In the genomic region with DNA sequence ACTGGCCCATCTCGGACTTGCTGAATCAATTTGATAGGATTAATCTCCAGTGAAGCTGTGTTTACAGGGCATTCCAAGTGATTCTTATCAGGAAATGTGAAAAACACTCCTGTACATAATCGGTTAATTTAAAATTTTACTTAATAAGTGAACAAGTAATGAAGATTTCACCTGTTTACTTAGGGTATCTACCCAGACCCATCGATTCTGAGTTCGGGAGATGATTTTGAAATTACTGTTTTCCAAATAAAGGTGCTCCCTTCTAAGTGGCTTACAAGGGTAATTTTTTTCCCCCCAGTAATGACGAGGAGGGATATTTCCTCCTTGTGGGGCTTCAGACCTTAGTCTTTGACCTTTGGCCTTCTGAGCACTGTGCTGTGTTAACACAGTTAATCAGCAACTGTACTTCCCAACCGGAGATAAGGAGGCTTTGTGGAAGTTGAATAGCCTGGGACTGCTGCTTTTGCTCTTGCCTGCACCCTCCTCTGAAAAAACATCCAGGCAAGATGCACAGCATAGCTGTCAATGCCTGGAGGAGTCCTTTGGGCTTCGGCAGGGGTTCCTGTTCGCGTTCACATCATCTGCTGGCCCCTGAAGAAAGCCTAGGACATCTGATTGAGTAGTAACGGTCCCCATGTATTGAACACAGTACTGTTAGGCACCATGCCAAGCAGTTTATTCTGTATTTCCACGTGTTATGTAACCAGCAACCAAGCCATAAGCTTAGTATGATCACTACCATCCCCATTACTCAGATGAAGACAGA, we compare ENCODE assay signal across 1 cellular context.
TF ChIP-seq lines count a peak whose summit lies in the region.

No MANE protein-coding gene starts in this region.

TF ChIP-seq in HepG2, 621 proteins besides CTCF, POLR2A, EP300 and RAD21 (continued from another document and continues in another):
- TF ChIP-seq ZZZ3 (CRISPR knock-in tag; IDR thresholded peaks at IDR 0.05; ENCODE audit: borderline replicate concordance) (no peak), ZNF350 (CRISPR knock-in tag; IDR thresholded peaks at IDR 0.05; ENCODE audit: borderline replicate concordance, low read depth) (peak; percentile 60; the same call in 1 of the 2 replicates), NCOA5 (CRISPR knock-in tag; IDR thresholded peaks at IDR 0.05) (no peak), NCOR1 (IDR thresholded peaks at IDR 0.05; ENCODE audit: borderline replicate concordance, low read length) (peak; percentile 93; the same call in 1 of the 2 replicates), DPF2 (CRISPR knock-in tag; IDR thresholded peaks at IDR 0.05; ENCODE audit: borderline replicate concordance, low read depth) (peak; percentile 82; the same call in 1 of the 2 replicates), CENPT (CRISPR knock-in tag; IDR thresholded peaks at IDR 0.05; ENCODE audit: low read depth) (no peak), ZMAT3 (CRISPR knock-in tag; conservative IDR thresholded peaks at IDR 0.05) (peak; percentile 65; the same call in 1 of the 2 replicates), ZNF430 (CRISPR knock-in tag; IDR thresholded peaks at IDR 0.05) (peak; percentile 71; the same call in 1 of the 2 replicates), AGO2 (optimal IDR thresholded peaks at IDR 0.05; ENCODE audit: low read depth, low read length) (no peak), ZNF333 (CRISPR knock-in tag; IDR thresholded peaks at IDR 0.05; ENCODE audit: borderline replicate concordance) (no peak), SP2 (CRISPR knock-in tag; IDR thresholded peaks at IDR 0.05) (no peak), MBD4 (IDR thresholded peaks at IDR 0.05; ENCODE audit: borderline replicate concordance, low read length) (0 out of 2 replicates have a peak, but pooled peaks have one; percentile 26), ZSCAN29 (CRISPR knock-in tag; conservative IDR thresholded peaks at IDR 0.05) (no peak), HDAC1 (CRISPR knock-in tag; IDR thresholded peaks at IDR 0.05) (peak; percentile 66; the same call in 1 of the 2 replicates), ZNF713 (CRISPR knock-in tag; IDR thresholded peaks at IDR 0.05) (no peak), TBX3 (IDR thresholded peaks at IDR 0.05; ENCODE audit: borderline replicate concordance) (no peak), ZC3H13 (CRISPR knock-in tag; IDR thresholded peaks at IDR 0.05) (peak; percentile 99), ZNF282 (IDR thresholded peaks at IDR 0.05; ENCODE audit: partially characterized antibody) (no peak), GTF3A (CRISPR knock-in tag; conservative IDR thresholded peaks at IDR 0.05) (no peak), ZFAT (CRISPR knock-in tag; conservative IDR thresholded peaks at IDR 0.05) (no peak), SIX4 (CRISPR knock-in tag; IDR thresholded peaks at IDR 0.05) (peak; percentile 57; the same call in 1 of the 2 replicates), HNF4A (CRISPR knock-in tag; IDR thresholded peaks at IDR 0.05) (peak; percentile 97), PAWR (CRISPR knock-in tag; IDR thresholded peaks at IDR 0.05; ENCODE audit: borderline replicate concordance) (no peak), FOSL2 (CRISPR knock-in tag; IDR thresholded peaks at IDR 0.05) (peak; percentile 57), HMG20A (CRISPR knock-in tag; IDR thresholded peaks at IDR 0.05; ENCODE audit: borderline replicate concordance) (peak; percentile 64; the same call in 1 of the 2 replicates), ZNF136 (CRISPR knock-in tag; IDR thresholded peaks at IDR 0.05; ENCODE audit: low read depth) (no peak), TOPORS (CRISPR knock-in tag; IDR thresholded peaks at IDR 0.05) (peak; percentile 53; the same call in 1 of the 2 replicates), SOX5 (CRISPR knock-in tag; IDR thresholded peaks at IDR 0.05; ENCODE audit: borderline replicate concordance) (peak; percentile 72; the same call in 1 of the 2 replicates), ZNF101 (CRISPR knock-in tag; IDR thresholded peaks at IDR 0.05; ENCODE audit: borderline replicate concordance, low read depth) (no peak), KDM6A (CRISPR knock-in tag; IDR thresholded peaks at IDR 0.05; ENCODE audit: low read depth) (no peak; the same call in 1 of the 2 replicates), CC2D1A (CRISPR knock-in tag; IDR thresholded peaks at IDR 0.05) (no peak), GATA4 (IDR thresholded peaks at IDR 0.05; ENCODE audit: borderline replicate concordance, low read depth) (peak; percentile 49; the same call in 1 of the 2 replicates), ZMYM3 (CRISPR knock-in tag; IDR thresholded peaks at IDR 0.05) (peak; percentile 70), NR2F1 (CRISPR knock-in tag; IDR thresholded peaks at IDR 0.05) (peak; percentile 82 to 90), NR2F2 (IDR thresholded peaks at IDR 0.05; ENCODE audit: borderline replicate concordance, low read depth) (peak; percentile 85), HDAC2 (CRISPR knock-in tag; IDR thresholded peaks at IDR 0.05) (peak; percentile 75), PLRG1 (conservative IDR thresholded peaks at IDR 0.05) (no peak), MAZ (IDR thresholded peaks at IDR 0.05; ENCODE audit: borderline replicate concordance, low read depth, low read length) (no peak), MAZ (CRISPR knock-in tag; IDR thresholded peaks at IDR 0.05; ENCODE audit: low read depth) (peak; percentile 51; the same call in 1 of the 2 replicates), SIN3A (IDR thresholded peaks at IDR 0.05; ENCODE audit: borderline replicate concordance, low read depth, low read length) (peak; percentile 73; the same call in 1 of the 2 replicates), ZNF230 (CRISPR knock-in tag; IDR thresholded peaks at IDR 0.05) (peak; percentile 74; the same call in 1 of the 2 replicates), ZNF432 (CRISPR knock-in tag; IDR thresholded peaks at IDR 0.05; ENCODE audit: borderline replicate concordance) (no peak), RXRA (CRISPR knock-in tag; IDR thresholded peaks at IDR 0.05) (peak; percentile 74; the same call in 1 of the 2 replicates), HMG20B (CRISPR knock-in tag; conservative IDR thresholded peaks at IDR 0.05) (0 out of 2 replicates have a peak, but pooled peaks have one; percentile 9), NFKB2 (CRISPR knock-in tag; IDR thresholded peaks at IDR 0.05; ENCODE audit: borderline replicate concordance) (no peak), TAF1 (CRISPR knock-in tag; IDR thresholded peaks at IDR 0.05) (peak; percentile 39; the same call in 1 of the 2 replicates), SALL1 (CRISPR knock-in tag; IDR thresholded peaks at IDR 0.05) (peak; percentile 80), TEAD3 (CRISPR knock-in tag; optimal IDR thresholded peaks at IDR 0.05; ENCODE audit: borderline replicate concordance) (peak; percentile 13), ZNF644 (CRISPR knock-in tag; IDR thresholded peaks at IDR 0.05; ENCODE audit: low read depth) (peak; percentile 8; the same call in 1 of the 2 replicates), BORCS8-MEF2B (CRISPR knock-in tag; IDR thresholded peaks at IDR 0.05) (0 out of 2 replicates have a peak, but pooled peaks have one; percentile 59), ZNF589 (CRISPR knock-in tag; conservative IDR thresholded peaks at IDR 0.05) (no peak), NFE2L1 (CRISPR knock-in tag; IDR thresholded peaks at IDR 0.05; ENCODE audit: borderline replicate concordance) (no peak)
- TF ChIP-seq, protein P1, sequence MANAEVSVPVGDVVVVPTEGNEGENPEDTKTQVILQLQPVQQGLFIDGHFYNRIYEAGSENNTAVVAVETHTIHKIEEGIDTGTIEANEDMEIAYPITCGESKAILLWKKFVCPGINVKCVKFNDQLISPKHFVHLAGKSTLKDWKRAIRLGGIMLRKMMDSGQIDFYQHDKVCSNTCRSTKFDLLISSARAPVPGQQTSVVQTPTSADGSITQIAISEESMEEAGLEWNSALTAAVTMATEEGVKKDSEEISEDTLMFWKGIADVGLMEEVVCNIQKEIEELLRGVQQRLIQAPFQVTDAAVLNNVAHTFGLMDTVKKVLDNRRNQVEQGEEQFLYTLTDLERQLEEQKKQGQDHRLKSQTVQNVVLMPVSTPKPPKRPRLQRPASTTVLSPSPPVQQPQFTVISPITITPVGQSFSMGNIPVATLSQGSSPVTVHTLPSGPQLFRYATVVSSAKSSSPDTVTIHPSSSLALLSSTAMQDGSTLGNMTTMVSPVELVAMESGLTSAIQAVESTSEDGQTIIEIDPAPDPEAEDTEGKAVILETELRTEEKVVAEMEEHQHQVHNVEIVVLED (CRISPR knock-in tag; IDR thresholded peaks at IDR 0.05; ENCODE audit: borderline replicate concordance): 0 out of 2 replicates have a peak, but pooled peaks have one; percentile 37
- TF ChIP-seq, protein P2, sequence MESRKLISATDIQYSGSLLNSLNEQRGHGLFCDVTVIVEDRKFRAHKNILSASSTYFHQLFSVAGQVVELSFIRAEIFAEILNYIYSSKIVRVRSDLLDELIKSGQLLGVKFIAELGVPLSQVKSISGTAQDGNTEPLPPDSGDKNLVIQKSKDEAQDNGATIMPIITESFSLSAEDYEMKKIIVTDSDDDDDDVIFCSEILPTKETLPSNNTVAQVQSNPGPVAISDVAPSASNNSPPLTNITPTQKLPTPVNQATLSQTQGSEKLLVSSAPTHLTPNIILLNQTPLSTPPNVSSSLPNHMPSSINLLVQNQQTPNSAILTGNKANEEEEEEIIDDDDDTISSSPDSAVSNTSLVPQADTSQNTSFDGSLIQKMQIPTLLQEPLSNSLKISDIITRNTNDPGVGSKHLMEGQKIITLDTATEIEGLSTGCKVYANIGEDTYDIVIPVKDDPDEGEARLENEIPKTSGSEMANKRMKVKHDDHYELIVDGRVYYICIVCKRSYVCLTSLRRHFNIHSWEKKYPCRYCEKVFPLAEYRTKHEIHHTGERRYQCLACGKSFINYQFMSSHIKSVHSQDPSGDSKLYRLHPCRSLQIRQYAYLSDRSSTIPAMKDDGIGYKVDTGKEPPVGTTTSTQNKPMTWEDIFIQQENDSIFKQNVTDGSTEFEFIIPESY (CRISPR knock-in tag; IDR thresholded peaks at IDR 0.05): no peak
- TF ChIP-seq, protein P3, sequence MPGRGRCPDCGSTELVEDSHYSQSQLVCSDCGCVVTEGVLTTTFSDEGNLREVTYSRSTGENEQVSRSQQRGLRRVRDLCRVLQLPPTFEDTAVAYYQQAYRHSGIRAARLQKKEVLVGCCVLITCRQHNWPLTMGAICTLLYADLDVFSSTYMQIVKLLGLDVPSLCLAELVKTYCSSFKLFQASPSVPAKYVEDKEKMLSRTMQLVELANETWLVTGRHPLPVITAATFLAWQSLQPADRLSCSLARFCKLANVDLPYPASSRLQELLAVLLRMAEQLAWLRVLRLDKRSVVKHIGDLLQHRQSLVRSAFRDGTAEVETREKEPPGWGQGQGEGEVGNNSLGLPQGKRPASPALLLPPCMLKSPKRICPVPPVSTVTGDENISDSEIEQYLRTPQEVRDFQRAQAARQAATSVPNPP (CRISPR knock-in tag; IDR thresholded peaks at IDR 0.05): peak; percentile 61; the same call in 1 of the 2 replicates
- TF ChIP-seq, protein P4, sequence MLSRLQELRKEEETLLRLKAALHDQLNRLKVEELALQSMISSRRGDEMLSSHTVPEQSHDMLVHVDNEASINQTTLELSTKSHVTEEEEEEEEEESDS (CRISPR knock-in tag; IDR thresholded peaks at IDR 0.05; ENCODE audit: borderline replicate concordance): no peak
- TF ChIP-seq, protein P5, sequence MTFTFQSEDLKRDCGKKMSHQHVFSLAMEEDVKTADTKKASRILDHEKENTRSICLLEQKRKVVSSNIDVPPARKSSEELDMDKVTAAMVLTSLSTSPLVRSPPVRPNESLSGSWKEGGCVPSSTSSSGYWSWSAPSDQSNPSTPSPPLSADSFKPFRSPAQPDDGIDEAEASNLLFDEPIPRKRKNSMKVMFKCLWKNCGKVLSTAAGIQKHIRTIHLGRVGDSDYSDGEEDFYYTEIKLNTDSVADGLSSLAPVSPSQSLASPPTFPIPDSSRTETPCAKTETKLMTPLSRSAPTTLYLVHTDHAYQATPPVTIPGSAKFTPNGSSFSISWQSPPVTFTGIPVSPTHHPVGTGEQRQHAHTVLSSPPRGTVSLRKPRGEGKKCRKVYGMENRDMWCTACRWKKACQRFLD (CRISPR knock-in tag; IDR thresholded peaks at IDR 0.05; ENCODE audit: borderline replicate concordance): no peak
- TF ChIP-seq, protein P6, sequence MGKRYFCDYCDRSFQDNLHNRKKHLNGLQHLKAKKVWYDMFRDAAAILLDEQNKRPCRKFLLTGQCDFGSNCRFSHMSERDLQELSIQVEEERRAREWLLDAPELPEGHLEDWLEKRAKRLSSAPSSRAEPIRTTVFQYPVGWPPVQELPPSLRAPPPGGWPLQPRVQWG (CRISPR knock-in tag; IDR thresholded peaks at IDR 0.05; ENCODE audit: borderline replicate concordance, low read depth): no peak
- TF ChIP-seq, protein P7, sequence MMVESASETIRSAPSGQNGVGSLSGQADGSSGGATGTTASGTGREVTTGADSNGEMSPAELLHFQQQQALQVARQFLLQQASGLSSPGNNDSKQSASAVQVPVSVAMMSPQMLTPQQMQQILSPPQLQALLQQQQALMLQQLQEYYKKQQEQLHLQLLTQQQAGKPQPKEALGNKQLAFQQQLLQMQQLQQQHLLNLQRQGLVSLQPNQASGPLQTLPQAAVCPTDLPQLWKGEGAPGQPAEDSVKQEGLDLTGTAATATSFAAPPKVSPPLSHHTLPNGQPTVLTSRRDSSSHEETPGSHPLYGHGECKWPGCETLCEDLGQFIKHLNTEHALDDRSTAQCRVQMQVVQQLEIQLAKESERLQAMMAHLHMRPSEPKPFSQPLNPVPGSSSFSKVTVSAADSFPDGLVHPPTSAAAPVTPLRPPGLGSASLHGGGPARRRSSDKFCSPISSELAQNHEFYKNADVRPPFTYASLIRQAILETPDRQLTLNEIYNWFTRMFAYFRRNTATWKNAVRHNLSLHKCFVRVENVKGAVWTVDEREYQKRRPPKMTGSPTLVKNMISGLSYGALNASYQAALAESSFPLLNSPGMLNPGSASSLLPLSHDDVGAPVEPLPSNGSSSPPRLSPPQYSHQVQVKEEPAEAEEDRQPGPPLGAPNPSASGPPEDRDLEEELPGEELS (CRISPR knock-in tag; IDR thresholded peaks at IDR 0.05): peak; percentile 76
- TF ChIP-seq, protein P8, sequence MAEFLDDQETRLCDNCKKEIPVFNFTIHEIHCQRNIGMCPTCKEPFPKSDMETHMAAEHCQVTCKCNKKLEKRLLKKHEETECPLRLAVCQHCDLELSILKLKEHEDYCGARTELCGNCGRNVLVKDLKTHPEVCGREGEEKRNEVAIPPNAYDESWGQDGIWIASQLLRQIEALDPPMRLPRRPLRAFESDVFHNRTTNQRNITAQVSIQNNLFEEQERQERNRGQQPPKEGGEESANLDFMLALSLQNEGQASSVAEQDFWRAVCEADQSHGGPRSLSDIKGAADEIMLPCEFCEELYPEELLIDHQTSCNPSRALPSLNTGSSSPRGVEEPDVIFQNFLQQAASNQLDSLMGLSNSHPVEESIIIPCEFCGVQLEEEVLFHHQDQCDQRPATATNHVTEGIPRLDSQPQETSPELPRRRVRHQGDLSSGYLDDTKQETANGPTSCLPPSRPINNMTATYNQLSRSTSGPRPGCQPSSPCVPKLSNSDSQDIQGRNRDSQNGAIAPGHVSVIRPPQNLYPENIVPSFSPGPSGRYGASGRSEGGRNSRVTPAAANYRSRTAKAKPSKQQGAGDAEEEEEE (CRISPR knock-in tag; IDR thresholded peaks at IDR 0.05; ENCODE audit: borderline replicate concordance): no peak
- TF ChIP-seq, protein P9, sequence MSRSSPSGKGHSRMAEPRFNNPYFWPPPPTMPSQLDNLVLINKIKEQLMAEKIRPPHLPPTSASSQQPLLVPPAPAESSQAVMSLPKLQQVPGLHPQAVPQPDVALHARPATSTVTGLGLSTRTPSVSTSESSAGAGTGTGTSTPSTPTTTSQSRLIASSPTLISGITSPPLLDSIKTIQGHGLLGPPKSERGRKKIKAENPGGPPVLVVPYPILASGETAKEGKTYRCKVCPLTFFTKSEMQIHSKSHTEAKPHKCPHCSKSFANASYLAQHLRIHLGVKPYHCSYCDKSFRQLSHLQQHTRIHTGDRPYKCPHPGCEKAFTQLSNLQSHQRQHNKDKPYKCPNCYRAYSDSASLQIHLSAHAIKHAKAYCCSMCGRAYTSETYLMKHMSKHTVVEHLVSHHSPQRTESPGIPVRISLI (CRISPR knock-in tag; IDR thresholded peaks at IDR 0.05; ENCODE audit: borderline replicate concordance): peak; percentile 88
